26 cellular contexts compared by ENCODE assay signal in genomic region chr1:159025043-159025442, GRCh38. TPM values are rescaled to one million over a fixed set of nuclear protein-coding genes. Genes with fewer than 3 reads are reported as not detected.
A peak's percentile ranks its signal among the peaks of the same experiment; 100 is the strongest.
DNase-seq lines count a peak whose midpoint lies in the region; ATAC-seq, FAIRE-seq and TF ChIP-seq lines count a peak whose summit lies in the region.
"Had no signal": no experiment of that assay in that cellular context is flagged by ENCODE, and none has a peak within 500 bp of the region (broad histone marks: within the 10 kb centered on the region; RNA-seq: fewer than 3 reads in every experiment).

No MANE protein-coding gene starts in this region.

- TF ChIP-seq CTCF in kidney (IDR thresholded peaks at IDR 0.05; ENCODE audit: borderline replicate concordance, extremely low read depth, insufficient read depth), result no peak

- no peaks in the 10 kb centered on the region for H3K27me3 Mint-ChIP-seq in activated naive CD4-positive, alpha-beta T cell treated with anti-CD3 and anti-CD28 coated beads, Interleukin-2, amount 50 U/mL, for 24 hours
- H3K27me3 Mint-ChIP-seq in activated naive CD4-positive, alpha-beta T cell treated with anti-CD3 and anti-CD28 coated beads, Interleukin-2, amount 10 ng/mL, durations not matched to agents 7 days and 5 days, result no peaks in the 10 kb centered on the region
- H3K27me3 Mint-ChIP-seq: CD4-positive, alpha-beta T cell had no signal

- H3K9me3 ChIP-seq in kidney (ENCODE audit: control insufficient read depth in 1 of 2, low read length in 2 of 2), result no peaks in the 10 kb centered on the region
- H3K9me3 ChIP-seq: MG63 had no signal

- peaks cover 73% of the 10 kb centered on the region for H3K36me3 Mint-ChIP-seq in activated naive CD4-positive, alpha-beta T cell treated with anti-CD3 and anti-CD28 coated beads, Interleukin-2, amount 50 U/mL, for 24 hours
- peaks cover 85% of the 10 kb centered on the region for H3K36me3 Mint-ChIP-seq in activated naive CD4-positive, alpha-beta T cell treated with anti-CD3 and anti-CD28 coated beads, Interleukin-2, amount 10 ng/mL, durations not matched to agents 7 days and 5 days

- CTCF ChIA-PET in activated naive CD4-positive, alpha-beta T cell treated with anti-CD3 and anti-CD28 coated beads, Interleukin-2, amount 10 ng/mL, durations not matched to agents 7 days and 5 days (lab: Charles Lee), result no interaction called here

- no peak overlapping the region for H3K27ac ChIP-seq in kidney (ENCODE audit: low read depth in 2 of 2, low read length in 2 of 2)
- H3K27ac ChIP-seq: BLaER1 treated with 17β-estradiol and CSF1 and Interleukin-3, amounts not matched to agents 10 nM and 100 nM had no signal

- no peak overlapping the region for H3K4me3 ChIP-seq in kidney (ENCODE audit: low read length in 2 of 2)
- H3K4me3 ChIP-seq: BLaER1 treated with 17β-estradiol and CSF1 and Interleukin-3, amounts not matched to agents 10 nM and 100 nM; MG63 had no signal

- no peak for DNase-seq in activated naive CD4-positive, alpha-beta T cell treated with anti-CD3 and anti-CD28 coated beads, Interleukin-2, amount 10 ng/mL, durations not matched to agents 7 days and 5 days
- DNase-seq in kidney (peak; percentile 59), NCI-H345 (lab: John Stamatoyannopoulos, UW) (no peak), NOMO-1 treated with DMSO at 0.1 percent for 48 hours (lab: John Stamatoyannopoulos, UW; ENCODE audit: unreplicated experiment) (no peak)
- DNase-seq: CD4-positive, alpha-beta T cell; HCEC 1CT; KBM-7; MG63; NCI-H1048; NCI-H1417; NCI-H1694 treated with DMSO at 0.1 percent for 48 hours; NCI-H2227 treated with DMSO at 0.1 percent for 48 hours; NCI-H510A; NCI-H69; SHP77 treated with DMSO at 0.1 percent for 48 hours had no signal

- H3K4me1 Mint-ChIP-seq in activated naive CD4-positive, alpha-beta T cell treated with anti-CD3 and anti-CD28 coated beads, Interleukin-2, amount 50 U/mL, for 24 hours, result peaks cover 92% of the 10 kb centered on the region
- peaks cover 78% of the 10 kb centered on the region for H3K4me1 Mint-ChIP-seq in activated naive CD4-positive, alpha-beta T cell treated with anti-CD3 and anti-CD28 coated beads, Interleukin-2, amount 10 ng/mL, durations not matched to agents 7 days and 5 days

- FAIRE-seq in TTC549 (lab: Jason Lieb, UNC) (peak; percentile 87), kidney (lab: Jason Lieb, UNC) (no peak)
- FAIRE-seq: D721Med, GM12892, H1 had no signal

- no peak for ATAC-seq in GM19035 (IDR thresholded peaks at IDR 0.05; ENCODE audit: unreplicated experiment)
- ATAC-seq: Panc1 had no signal

- no peaks in the 10 kb centered on the region for H3K36me3 ChIP-seq in kidney (ENCODE audit: control insufficient read depth in 1 of 2, insufficient read depth in 2 of 2, low read length in 2 of 2)

- H3K9me3 Mint-ChIP-seq in activated naive CD4-positive, alpha-beta T cell treated with anti-CD3 and anti-CD28 coated beads, Interleukin-2, amount 50 U/mL, for 24 hours, result peaks cover 5% of the 10 kb centered on the region
- peaks cover 2% of the 10 kb centered on the region for H3K9me3 Mint-ChIP-seq in activated naive CD4-positive, alpha-beta T cell treated with anti-CD3 and anti-CD28 coated beads, Interleukin-2, amount 10 ng/mL, durations not matched to agents 7 days and 5 days
- H3K9me3 Mint-ChIP-seq: CD4-positive, alpha-beta T cell had no signal

- no peaks in the 10 kb centered on the region for H3K4me1 ChIP-seq in kidney (ENCODE audit: control insufficient read depth in 1 of 2, insufficient read depth in 1 of 2, low read depth in 1 of 2, low read length in 2 of 2)

- intact Hi-C loops in kidney (cut with DNase I), result no loop called here

- no peak overlapping the region for H3K4me3 Mint-ChIP-seq in activated naive CD4-positive, alpha-beta T cell treated with anti-CD3 and anti-CD28 coated beads, Interleukin-2, amount 50 U/mL, for 24 hours
- no peak overlapping the region for H3K4me3 Mint-ChIP-seq in activated naive CD4-positive, alpha-beta T cell treated with anti-CD3 and anti-CD28 coated beads, Interleukin-2, amount 10 ng/mL, durations not matched to agents 7 days and 5 days

- H3K27ac Mint-ChIP-seq in activated naive CD4-positive, alpha-beta T cell treated with anti-CD3 and anti-CD28 coated beads, Interleukin-2, amount 50 U/mL, for 24 hours, result peak overlapping the region; percentile 32
- H3K27ac Mint-ChIP-seq in activated naive CD4-positive, alpha-beta T cell treated with anti-CD3 and anti-CD28 coated beads, Interleukin-2, amount 10 ng/mL, durations not matched to agents 7 days and 5 days, result no peak overlapping the region

- H3K9ac ChIP-seq in kidney (ENCODE audit: low read length in 2 of 2), result no peak overlapping the region
- H3K9ac ChIP-seq: BLaER1 treated with 17β-estradiol and CSF1 and Interleukin-3, amounts not matched to agents 10 nM and 100 nM had no signal

RNA-seq across cellular contexts. Expression of gene IFI16, which starts 15.3 kb away (rescaled TPM):
- total RNA-seq in kidney, result 91.8 TPM
- 30.0 TPM for polyA plus RNA-seq in kidney (ENCODE audit: insufficient read depth, low read depth, low replicate concordance)

RNA-seq across cellular contexts. Expression of gene AIM2, which starts 51.5 kb away (rescaled TPM):
- 4.6 TPM for total RNA-seq in kidney
- not detected for polyA plus RNA-seq in kidney (ENCODE audit: insufficient read depth, low read depth, low replicate concordance)
- total RNA-seq: A172, LHCN-M2 had no signal
- polyA plus RNA-seq: AG04450 had no signal
